In genomic region chr2:64943387-64944150, GRCh38 we compare ENCODE assay signal across 1 cellular context.
TF ChIP-seq lines count a peak whose summit lies in the region.

No MANE protein-coding gene starts in this region.

TF ChIP-seq in HepG2, 621 proteins besides CTCF, POLR2A, EP300 and RAD21 (continued from another document and continues in another):
- no peak; the same call in 1 of the 2 replicates for TF ChIP-seq PRDM10 (CRISPR knock-in tag; IDR thresholded peaks at IDR 0.05; ENCODE audit: low read depth)
- TF ChIP-seq NFE2L1 (CRISPR knock-in tag; IDR thresholded peaks at IDR 0.05; ENCODE audit: borderline replicate concordance) = 0 out of 2 replicates have a peak, but pooled peaks have one; percentile 49
- no peak for TF ChIP-seq ZNF781 (CRISPR knock-in tag; IDR thresholded peaks at IDR 0.05; ENCODE audit: borderline replicate concordance, not compliant biosample characterization)
- TF ChIP-seq ZNF850 (CRISPR knock-in tag; conservative IDR thresholded peaks at IDR 0.05) = no peak
- TF ChIP-seq MYPOP (CRISPR knock-in tag; IDR thresholded peaks at IDR 0.05) = 0 out of 2 replicates have a peak, but pooled peaks have one; percentile 31
- TF ChIP-seq, protein P1, sequence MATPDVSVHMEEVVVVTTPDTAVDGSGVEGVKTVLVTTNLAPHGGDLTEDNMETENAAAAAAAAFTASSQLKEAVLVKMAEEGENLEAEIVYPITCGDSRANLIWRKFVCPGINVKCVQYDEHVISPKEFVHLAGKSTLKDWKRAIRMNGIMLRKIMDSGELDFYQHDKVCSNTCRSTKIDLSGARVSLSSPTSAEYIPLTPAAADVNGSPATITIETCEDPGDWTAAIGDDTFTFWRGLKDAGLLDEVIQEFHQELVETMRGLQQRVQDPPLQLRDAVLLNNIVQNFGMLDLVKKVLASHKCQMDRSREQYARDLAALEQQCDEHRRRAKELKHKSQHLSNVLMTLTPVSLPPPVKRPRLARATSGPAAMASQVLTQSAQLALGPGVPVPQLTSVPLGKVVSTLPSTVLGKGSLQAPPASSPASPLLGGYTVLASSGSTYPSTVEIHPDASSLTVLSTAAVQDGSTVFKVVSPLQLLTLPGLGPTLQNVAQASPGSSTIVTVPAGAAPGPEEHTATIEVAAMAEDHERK (CRISPR knock-in tag; IDR thresholded peaks at IDR 0.05; ENCODE audit: low read depth) = no peak
- no peak; the same call in 1 of the 2 replicates for TF ChIP-seq ESRRA (CRISPR knock-in tag; IDR thresholded peaks at IDR 0.05; ENCODE audit: low read depth)
- TF ChIP-seq TP53 (CRISPR knock-in tag; conservative IDR thresholded peaks at IDR 0.05) = 0 out of 2 replicates have a peak, but pooled peaks have one; percentile 26
- TF ChIP-seq ZNF292 (CRISPR knock-in tag; IDR thresholded peaks at IDR 0.05; ENCODE audit: borderline replicate concordance, low read depth) = peak; percentile 67; the same call in 1 of the 2 replicates
- TF ChIP-seq MIER2 (CRISPR knock-in tag; IDR thresholded peaks at IDR 0.05) = peak; percentile 43; the same call in 1 of the 2 replicates
- no peak for TF ChIP-seq SRSF9 (IDR thresholded peaks at IDR 0.05; ENCODE audit: borderline replicate concordance, insufficient read depth, low read depth, low read length, poor library complexity, severe bottlenecking)
- no peak for TF ChIP-seq KAT2B (IDR thresholded peaks at IDR 0.05; ENCODE audit: borderline replicate concordance, low read depth, low read length)
- peak; percentile 61; the same call in 1 of the 2 replicates for TF ChIP-seq YEATS2 (CRISPR knock-in tag; IDR thresholded peaks at IDR 0.05; ENCODE audit: borderline replicate concordance)
- TF ChIP-seq POLR2AphosphoS2 (IDR thresholded peaks at IDR 0.05; ENCODE audit: low read depth, low read length) = no peak
- no peak for TF ChIP-seq ZNF160 (CRISPR knock-in tag; IDR thresholded peaks at IDR 0.05)
- no peak for TF ChIP-seq PRDM15 (CRISPR knock-in tag; IDR thresholded peaks at IDR 0.05)
- TF ChIP-seq, protein P2, sequence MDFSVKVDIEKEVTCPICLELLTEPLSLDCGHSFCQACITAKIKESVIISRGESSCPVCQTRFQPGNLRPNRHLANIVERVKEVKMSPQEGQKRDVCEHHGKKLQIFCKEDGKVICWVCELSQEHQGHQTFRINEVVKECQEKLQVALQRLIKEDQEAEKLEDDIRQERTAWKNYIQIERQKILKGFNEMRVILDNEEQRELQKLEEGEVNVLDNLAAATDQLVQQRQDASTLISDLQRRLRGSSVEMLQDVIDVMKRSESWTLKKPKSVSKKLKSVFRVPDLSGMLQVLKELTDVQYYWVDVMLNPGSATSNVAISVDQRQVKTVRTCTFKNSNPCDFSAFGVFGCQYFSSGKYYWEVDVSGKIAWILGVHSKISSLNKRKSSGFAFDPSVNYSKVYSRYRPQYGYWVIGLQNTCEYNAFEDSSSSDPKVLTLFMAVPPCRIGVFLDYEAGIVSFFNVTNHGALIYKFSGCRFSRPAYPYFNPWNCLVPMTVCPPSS (IDR thresholded peaks at IDR 0.05) = no peak
- TF ChIP-seq ARNT2 (CRISPR knock-in tag; IDR thresholded peaks at IDR 0.05; ENCODE audit: low read depth) = peak; percentile 44; the same call in 1 of the 2 replicates
- no peak for TF ChIP-seq CBX1 (IDR thresholded peaks at IDR 0.05; ENCODE audit: low read depth)
- TF ChIP-seq DNMT3B (CRISPR knock-in tag; conservative IDR thresholded peaks at IDR 0.05) = no peak
- TF ChIP-seq MBNL3 (CRISPR knock-in tag; conservative IDR thresholded peaks at IDR 0.05) = no peak
- TF ChIP-seq TBX2 (CRISPR knock-in tag; IDR thresholded peaks at IDR 0.05; ENCODE audit: borderline replicate concordance) = peak; percentile 90
- no peak for TF ChIP-seq CREB3 (CRISPR knock-in tag; IDR thresholded peaks at IDR 0.05)
- no peak for TF ChIP-seq NR2F2 (IDR thresholded peaks at IDR 0.05; ENCODE audit: borderline replicate concordance, low read depth)
- TF ChIP-seq ZNF331 (CRISPR knock-in tag; IDR thresholded peaks at IDR 0.05) = peak; percentile 71; the same call in 1 of the 2 replicates
- no peak for TF ChIP-seq REL (CRISPR knock-in tag; conservative IDR thresholded peaks at IDR 0.05)
- peak; percentile 63; the same call in 1 of the 2 replicates for TF ChIP-seq KLF6 (CRISPR knock-in tag; IDR thresholded peaks at IDR 0.05)
- TF ChIP-seq FOXO1 (CRISPR knock-in tag; IDR thresholded peaks at IDR 0.05) = peak; percentile 94
- TF ChIP-seq FOSL1 (CRISPR knock-in tag; IDR thresholded peaks at IDR 0.05; ENCODE audit: borderline replicate concordance) = peak; percentile 74
- no peak for TF ChIP-seq ZNF746 (CRISPR knock-in tag; IDR thresholded peaks at IDR 0.05)
- no peak for TF ChIP-seq STAT6 (CRISPR knock-in tag; IDR thresholded peaks at IDR 0.05; ENCODE audit: borderline replicate concordance)
- no peak for TF ChIP-seq ZNF674 (CRISPR knock-in tag; IDR thresholded peaks at IDR 0.05; ENCODE audit: low read depth)
- peak; percentile 87 for TF ChIP-seq SALL1 (CRISPR knock-in tag; IDR thresholded peaks at IDR 0.05)
- TF ChIP-seq ARNT (IDR thresholded peaks at IDR 0.05) = no peak
- TF ChIP-seq NFKBIZ (CRISPR knock-in tag; IDR thresholded peaks at IDR 0.05) = 0 out of 2 replicates have a peak, but pooled peaks have one; percentile 39
- no peak for TF ChIP-seq ZNF484 (CRISPR knock-in tag; IDR thresholded peaks at IDR 0.05; ENCODE audit: borderline replicate concordance, low read depth)
- TF ChIP-seq NBN (conservative IDR thresholded peaks at IDR 0.05) = no peak
- no peak for TF ChIP-seq NFATC3 (CRISPR knock-in tag; IDR thresholded peaks at IDR 0.05)
- TF ChIP-seq ZNF510 (CRISPR knock-in tag; IDR thresholded peaks at IDR 0.05; ENCODE audit: low read depth) = no peak
- TF ChIP-seq CBX5 (CRISPR knock-in tag; IDR thresholded peaks at IDR 0.05; ENCODE audit: borderline replicate concordance) = no peak; the same call in 1 of the 2 replicates
- TF ChIP-seq, protein P3, sequence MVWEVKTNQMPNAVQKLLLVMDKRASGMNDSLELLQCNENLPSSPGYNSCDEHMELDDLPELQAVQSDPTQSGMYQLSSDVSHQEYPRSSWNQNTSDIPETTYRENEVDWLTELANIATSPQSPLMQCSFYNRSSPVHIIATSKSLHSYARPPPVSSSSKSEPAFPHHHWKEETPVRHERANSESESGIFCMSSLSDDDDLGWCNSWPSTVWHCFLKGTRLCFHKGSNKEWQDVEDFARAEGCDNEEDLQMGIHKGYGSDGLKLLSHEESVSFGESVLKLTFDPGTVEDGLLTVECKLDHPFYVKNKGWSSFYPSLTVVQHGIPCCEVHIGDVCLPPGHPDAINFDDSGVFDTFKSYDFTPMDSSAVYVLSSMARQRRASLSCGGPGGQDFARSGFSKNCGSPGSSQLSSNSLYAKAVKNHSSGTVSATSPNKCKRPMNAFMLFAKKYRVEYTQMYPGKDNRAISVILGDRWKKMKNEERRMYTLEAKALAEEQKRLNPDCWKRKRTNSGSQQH (CRISPR knock-in tag; IDR thresholded peaks at IDR 0.05; ENCODE audit: low read depth) = no peak; the same call in 1 of the 2 replicates
- no peak for TF ChIP-seq ZNF263 (CRISPR knock-in tag; IDR thresholded peaks at IDR 0.05)
- TF ChIP-seq ZNF496 (CRISPR knock-in tag; IDR thresholded peaks at IDR 0.05; ENCODE audit: insufficient replicate concordance) = no peak
- TF ChIP-seq ZNF7 (CRISPR knock-in tag; IDR thresholded peaks at IDR 0.05) = no peak
- TF ChIP-seq SP5 (CRISPR knock-in tag; IDR thresholded peaks at IDR 0.05; ENCODE audit: borderline replicate concordance, low read depth) = no peak; the same call in 1 of the 2 replicates
- TF ChIP-seq, protein P4, sequence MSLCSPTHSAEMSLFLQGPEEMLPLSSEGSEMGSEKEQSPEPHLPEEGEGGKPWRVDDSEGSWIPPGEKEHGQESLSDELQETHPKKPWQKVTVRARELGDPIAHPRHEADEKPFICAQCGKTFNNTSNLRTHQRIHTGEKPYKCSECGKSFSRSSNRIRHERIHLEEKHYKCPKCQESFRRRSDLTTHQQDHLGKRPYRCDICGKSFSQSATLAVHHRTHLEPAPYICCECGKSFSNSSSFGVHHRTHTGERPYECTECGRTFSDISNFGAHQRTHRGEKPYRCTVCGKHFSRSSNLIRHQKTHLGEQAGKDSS (CRISPR knock-in tag; IDR thresholded peaks at IDR 0.05; ENCODE audit: borderline replicate concordance, low read depth) = 0 out of 2 replicates have a peak, but pooled peaks have one; percentile 52
